In genomic region chr7:101218236-101219130, GRCh38 we compare ENCODE assay signal across 8 cellular contexts. TPM values are rescaled to one million over a fixed set of nuclear protein-coding genes. Genes with fewer than 3 reads are reported as not detected.
DNase-seq lines count a peak whose midpoint lies in the region; ATAC-seq and TF ChIP-seq lines count a peak whose summit lies in the region.

No MANE protein-coding gene starts in this region.

- no peak for TF ChIP-seq CTCF in thyroid gland (IDR thresholded peaks at IDR 0.05)

- intact Hi-C loops in thyroid gland (cut with DNase I), result no loop called here

- peaks cover 13 to 15% of the 10 kb centered on the region in 2 donors for H3K36me3 ChIP-seq in thyroid gland

- peak overlapping the region; percentile 90 for H3K27ac Mint-ChIP-seq in activated naive CD8-positive, alpha-beta T cell

- DNase-seq in kidney tubule cell (ENCODE audit: low spot score) (peak; percentile 12), thyroid gland (peak; percentile 26 to 34), T1000 (lab: John Stamatoyannopoulos, UW) (no peak), superior temporal gyrus (ENCODE audit: extremely low spot score) (no peak)

- H3K27ac ChIP-seq in thyroid gland, result peak overlapping the region; percentile 89 to 96 (median 93)

- peaks cover 19 to 30% of the 10 kb centered on the region in 2 donors for H3K4me1 ChIP-seq in thyroid gland

- H3K27me3 Mint-ChIP-seq in activated naive CD8-positive, alpha-beta T cell, result no peaks in the 10 kb centered on the region

- H3K9me3 Mint-ChIP-seq in activated naive CD8-positive, alpha-beta T cell (ENCODE audit: low read depth), result no peaks in the 10 kb centered on the region

- 3 to 6% methylated on average over 26 of the region's 26 CpGs for WGBS in thyroid gland, 2 donors

- peaks cover 37% of the 10 kb centered on the region for H3K4me1 Mint-ChIP-seq in activated naive CD8-positive, alpha-beta T cell (ENCODE audit: low read depth)

- H3K36me3 Mint-ChIP-seq in activated naive CD8-positive, alpha-beta T cell, result no peaks in the 10 kb centered on the region

- H3K27me3 ChIP-seq in thyroid gland, result no peaks in the 10 kb centered on the region

- H3K4me3 ChIP-seq in thyroid gland (replicated peaks in 1 of 3), result peak overlapping the region; percentile 84 to 86 (median 86)

- no peak for TF ChIP-seq POLR2A in thyroid gland (IDR thresholded peaks at IDR 0.05)

- ATAC-seq in GM18498 (IDR thresholded peaks at IDR 0.05; ENCODE audit: unreplicated experiment) (peak; percentile 16), HG02885 (IDR thresholded peaks at IDR 0.05; ENCODE audit: poor library complexity, unreplicated experiment) (peak; percentile 3), HG03039 (IDR thresholded peaks at IDR 0.05; ENCODE audit: unreplicated experiment) (no peak)

- H3K9me3 ChIP-seq in thyroid gland, result no peaks in the 10 kb centered on the region

- H3K4me3 Mint-ChIP-seq in activated naive CD8-positive, alpha-beta T cell, result peak overlapping the region; percentile 96

RNA-seq across cellular contexts. Expression of gene ZNHIT1, which starts 0.5 kb away (rescaled TPM):
- 100 to 1,000 TPM in 2 of 4 donors, 10 to 100 TPM in 2; 71.5 to 141 (median 107) TPM for total RNA-seq in thyroid gland

RNA-seq across cellular contexts. Expression of gene PLOD3, which starts 1.1 kb away (rescaled TPM):
- total RNA-seq in thyroid gland, result 10 to 100 TPM; 30.0 to 42.5 (median 32.7) TPM

RNA-seq across cellular contexts. Expression of gene MOGAT3, which starts 17.6 kb away (rescaled TPM):
- not detected for total RNA-seq in thyroid gland

RNA-seq across cellular contexts. Expression of gene CLDN15, which starts 19.1 kb away (rescaled TPM):
- 1 to 10 TPM; 5.1 to 6.6 (median 5.8) TPM for total RNA-seq in thyroid gland

RNA-seq across cellular contexts. Expression of gene FIS1, which starts 26.4 kb away (rescaled TPM):
- 100 to 1,000 TPM; 157 to 361 (median 297) TPM for total RNA-seq in thyroid gland

Comparison
In these comparisons a context has a peak if more than half of its experiments do, and no peak if none do; other contexts are left out.
1. DNase-seq: peak in kidney tubule cell (single experiment) and thyroid gland (2 of 2); none in T1000 (single experiment) and superior temporal gyrus (single experiment).